In genomic region chr12:17949558-17950141, GRCh38 we compare ENCODE assay signal across 21 cellular contexts.
"Had no signal": no experiment of that assay in that cellular context is flagged by ENCODE, and none has a peak within 500 bp of the region (broad histone marks: within the 10 kb centered on the region; RNA-seq: fewer than 3 reads in every experiment).

No MANE protein-coding gene starts in this region.

- H3K9me3 ChIP-seq: gastrocnemius medialis, pancreas, right lobe of liver had no signal

- H3K36me3 Mint-ChIP-seq: activated naive CD8-positive, alpha-beta T cell; naive B cell; neural progenitor cell had no signal

- H3K27me3 ChIP-seq: gastrocnemius medialis, neural progenitor cell, pancreas, right lobe of liver had no signal

- ATAC-seq: esophagus mucosa, gastrocnemius medialis, left ventricle myocardium superior, mucosa of descending colon, pancreas, right lobe of liver had no signal

- H3K36me3 ChIP-seq: gastrocnemius medialis, neural progenitor cell, pancreas, right lobe of liver had no signal

- H3K9me3 Mint-ChIP-seq: neural progenitor cell had no signal

- H3K4me2 ChIP-seq: neural progenitor cell had no signal

- DNase-seq: activated CD4-positive, alpha-beta T cell treated with anti-CD3 and anti-CD28 coated beads for 1 hour; activated CD4-positive, alpha-beta T cell treated with anti-CD3 and anti-CD28 coated beads, Interleukin-2, amount 50 U/mL, for 48 hours; activated gamma-delta T cell treated with Interleukin-2 at 50 U/mL for 16 hours; cerebellar nuclear complex; cortex of kidney; effector CD4-positive, alpha-beta T cell; gastrocnemius medialis; head of caudate nucleus; kidney glomerular epithelial cell; left ventricle myocardium superior; mesenchymal stem cell; mucosa of descending colon; naive B cell; pancreas; right lobe of liver; stimulated activated CD4-positive, alpha-beta T cell treated with anti-CD3 and anti-CD28 coated beads, Interleukin-4, amount 100 ng/mL, for 4 hours; stimulated activated naive CD4-positive, alpha-beta T cell had no signal

- H3K4me1 Mint-ChIP-seq: naive B cell, neural progenitor cell had no signal

- H3K4me1 ChIP-seq: gastrocnemius medialis, neural progenitor cell, pancreas, right lobe of liver had no signal

- H3K4me3 Mint-ChIP-seq: activated naive CD8-positive, alpha-beta T cell; naive B cell; neural progenitor cell had no signal

- H3K27ac Mint-ChIP-seq: activated naive CD8-positive, alpha-beta T cell; naive B cell; neural progenitor cell had no signal

- H3K27me3 Mint-ChIP-seq: activated naive CD8-positive, alpha-beta T cell; naive B cell had no signal

- H2AFZ ChIP-seq: neural progenitor cell had no signal

- H3K9ac ChIP-seq: neural progenitor cell had no signal

- H3K27ac ChIP-seq: gastrocnemius medialis, neural progenitor cell, pancreas, right lobe of liver, VCaP had no signal

- H3K4me3 ChIP-seq: gastrocnemius medialis, mucosa of descending colon, neural progenitor cell, pancreas, right lobe of liver had no signal
